Comparison of ENCODE assay signal across 1 cellular context in the genomic region with DNA sequence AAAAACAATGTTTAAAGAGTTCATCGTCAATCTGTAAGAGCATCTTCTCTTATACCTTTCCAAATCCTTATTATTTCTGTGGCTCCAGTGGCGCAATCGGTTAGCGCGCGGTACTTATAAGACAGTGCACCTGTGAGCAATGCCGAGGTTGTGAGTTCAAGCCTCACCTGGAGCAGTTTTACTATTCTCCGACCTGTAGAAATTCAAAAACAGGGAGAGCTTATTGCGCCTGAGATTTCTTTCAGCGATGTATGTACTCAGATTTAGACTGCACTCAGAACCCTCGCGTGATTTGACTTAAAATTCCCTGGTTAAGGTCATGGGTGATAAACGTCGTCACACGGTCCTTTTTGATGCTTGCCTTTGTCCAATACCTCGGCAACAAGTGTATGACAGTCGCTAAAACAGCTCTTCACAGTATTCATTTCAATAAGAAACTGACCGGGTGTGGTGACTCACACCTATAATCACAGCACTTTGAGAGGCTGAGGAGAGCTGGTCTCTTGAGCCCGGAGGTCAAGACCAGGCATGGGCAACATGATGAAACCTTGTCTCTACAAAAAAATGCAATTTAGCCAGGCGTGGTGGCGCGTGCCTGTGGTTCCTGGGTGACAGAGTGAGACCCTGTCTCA.
TF ChIP-seq lines count a peak whose summit lies in the region.

No MANE protein-coding gene starts in this region.

TF ChIP-seq in HepG2, 621 proteins besides CTCF, POLR2A, EP300 and RAD21:
- TF ChIP-seq MAFG (CRISPR knock-in tag; IDR thresholded peaks at IDR 0.05), result no peak
- TF ChIP-seq PAF1 (CRISPR knock-in tag; IDR thresholded peaks at IDR 0.05), result no peak
- no peak for TF ChIP-seq ZNF749 (CRISPR knock-in tag; IDR thresholded peaks at IDR 0.05; ENCODE audit: borderline replicate concordance)
- TF ChIP-seq GABPA (IDR thresholded peaks at IDR 0.05; ENCODE audit: low read depth, low read length), result no peak
- TF ChIP-seq GABPA (CRISPR knock-in tag; IDR thresholded peaks at IDR 0.05; ENCODE audit: low read depth), result no peak
- TF ChIP-seq MTF2 (CRISPR knock-in tag; IDR thresholded peaks at IDR 0.05; ENCODE audit: borderline replicate concordance), result no peak
- TF ChIP-seq ELF1 (CRISPR knock-in tag; IDR thresholded peaks at IDR 0.05), result no peak
- TF ChIP-seq, protein P1, sequence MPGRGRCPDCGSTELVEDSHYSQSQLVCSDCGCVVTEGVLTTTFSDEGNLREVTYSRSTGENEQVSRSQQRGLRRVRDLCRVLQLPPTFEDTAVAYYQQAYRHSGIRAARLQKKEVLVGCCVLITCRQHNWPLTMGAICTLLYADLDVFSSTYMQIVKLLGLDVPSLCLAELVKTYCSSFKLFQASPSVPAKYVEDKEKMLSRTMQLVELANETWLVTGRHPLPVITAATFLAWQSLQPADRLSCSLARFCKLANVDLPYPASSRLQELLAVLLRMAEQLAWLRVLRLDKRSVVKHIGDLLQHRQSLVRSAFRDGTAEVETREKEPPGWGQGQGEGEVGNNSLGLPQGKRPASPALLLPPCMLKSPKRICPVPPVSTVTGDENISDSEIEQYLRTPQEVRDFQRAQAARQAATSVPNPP (CRISPR knock-in tag; IDR thresholded peaks at IDR 0.05), result no peak
- TF ChIP-seq MEF2D (CRISPR knock-in tag; IDR thresholded peaks at IDR 0.05), result no peak
- TF ChIP-seq, protein P2, sequence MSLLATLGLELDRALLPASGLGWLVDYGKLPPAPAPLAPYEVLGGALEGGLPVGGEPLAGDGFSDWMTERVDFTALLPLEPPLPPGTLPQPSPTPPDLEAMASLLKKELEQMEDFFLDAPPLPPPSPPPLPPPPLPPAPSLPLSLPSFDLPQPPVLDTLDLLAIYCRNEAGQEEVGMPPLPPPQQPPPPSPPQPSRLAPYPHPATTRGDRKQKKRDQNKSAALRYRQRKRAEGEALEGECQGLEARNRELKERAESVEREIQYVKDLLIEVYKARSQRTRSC (CRISPR knock-in tag; IDR thresholded peaks at IDR 0.05; ENCODE audit: low read depth), result no peak
- TF ChIP-seq MAFK (conservative IDR thresholded peaks at IDR 0.05 in 1 of 2, IDR thresholded peaks at IDR 0.05 in 1 of 2; ENCODE audit: low read length in 2 of 2), result no peak
- TF ChIP-seq ZNF746 (CRISPR knock-in tag; IDR thresholded peaks at IDR 0.05), result no peak
- no peak for TF ChIP-seq NAIF1 (CRISPR knock-in tag; IDR thresholded peaks at IDR 0.05; ENCODE audit: borderline replicate concordance)
